Comparison of ENCODE assay signal across 9 cellular contexts in genomic region chr2:73979686-73980085, GRCh38. TPM values are rescaled to one million over a fixed set of nuclear protein-coding genes. Genes with fewer than 3 reads are reported as not detected.
DNase-seq lines count a peak whose midpoint lies in the region; ATAC-seq and TF ChIP-seq lines count a peak whose summit lies in the region.
"Had no signal": no experiment of that assay in that cellular context is flagged by ENCODE, and none has a peak within 500 bp of the region (broad histone marks: within the 10 kb centered on the region; RNA-seq: fewer than 3 reads in every experiment).

No MANE protein-coding gene starts in this region.

- H3K4me3 Mint-ChIP-seq in activated CD8-positive, alpha-beta T cell treated with anti-CD3 and anti-CD28 coated beads for 36 hours, result peak overlapping the region; percentile 72

- CTCF ChIA-PET in HCT116 (lab: Charles Lee), result no interaction called here
- CTCF ChIA-PET in activated CD8-positive, alpha-beta T cell treated with anti-CD3 and anti-CD28 coated beads for 36 hours (lab: Charles Lee), result interaction anchor here (1.0 to 1.5 kb wide), 3 partner anchors 15 to 46 kb away, joined by 3 to 4 read pairs (median 3); no protein-coding TSS in a partner anchor

- ATAC-seq in HCT116 (no peak), GM18861 (IDR thresholded peaks at IDR 0.05; ENCODE audit: unreplicated experiment) (no peak), HG03280 (IDR thresholded peaks at IDR 0.05; ENCODE audit: unreplicated experiment) (no peak)
- ATAC-seq in activated CD8-positive, alpha-beta T cell treated with anti-CD3 and anti-CD28 coated beads for 36 hours, result no peak

- peaks cover 81% of the 10 kb centered on the region for H3K4me1 Mint-ChIP-seq in activated CD8-positive, alpha-beta T cell treated with anti-CD3 and anti-CD28 coated beads for 36 hours (ENCODE audit: low read depth)

- H3K9ac ChIP-seq in BLaER1 (peak overlapping the region; percentile 77; the same call in 1 of the 2 replicates), HCT116 (ENCODE audit: low read length) (no peak overlapping the region; the same call in 1 of the 2 replicates)

- no peak for TF ChIP-seq CTCF in HCT116 (IDR thresholded peaks at IDR 0.05 in 2 of 3, conservative IDR thresholded peaks at IDR 0.05 in 1 of 3; ENCODE audit: borderline replicate concordance in 1 of 3, insufficient read depth in 1 of 3, low read depth in 2 of 3, low read length in 2 of 3)
- TF ChIP-seq CTCF in activated CD8-positive, alpha-beta T cell treated with anti-CD3 and anti-CD28 coated beads for 36 hours (IDR thresholded peaks at IDR 0.05), result no peak

- POLR2A ChIA-PET in HCT116 (lab: Charles Lee), result no interaction called here
- POLR2A ChIA-PET in activated CD8-positive, alpha-beta T cell treated with anti-CD3 and anti-CD28 coated beads for 36 hours (lab: Charles Lee), result interaction anchor here (0.8 to 1.7 kb wide), 9 partner anchors 8 to 54 kb away, joined by 3 to 6 read pairs (median 3); partner anchors contain the start of gene DGUOK

- TF ChIP-seq POLR2A in HCT116 (IDR thresholded peaks at IDR 0.05; ENCODE audit: borderline replicate concordance, extremely low read depth, insufficient read depth, insufficient read length), result no peak

- H3K9me3 Mint-ChIP-seq in activated CD8-positive, alpha-beta T cell treated with anti-CD3 and anti-CD28 coated beads for 36 hours, result no peaks in the 10 kb centered on the region

- no TSS peak for BruUV-seq in HCT116 (replicated peaks; lab: Mats Ljungman, UMichigan)

- H3K27ac Mint-ChIP-seq in activated CD8-positive, alpha-beta T cell treated with anti-CD3 and anti-CD28 coated beads for 36 hours, result peak overlapping the region; percentile 84

- no peak for TF ChIP-seq RAD21 in HCT116 (IDR thresholded peaks at IDR 0.05; ENCODE audit: low read depth)

- no peak for DNase-seq in HCT116 (ENCODE audit: low read depth, low spot score)
- DNase-seq in activated CD8-positive, alpha-beta T cell treated with anti-CD3 and anti-CD28 coated beads for 36 hours, result no peak
- DNase-seq in glomerular visceral epithelial cell (ENCODE audit: extremely low spot score), result peak; percentile 64
- no peak for DNase-seq in DMS153 treated with DMSO at 0.1 percent for 48 hours (lab: John Stamatoyannopoulos, UW; ENCODE audit: unreplicated experiment)
- DNase-seq in NCI-H2107 (lab: John Stamatoyannopoulos, UW), result no peak
- DNase-seq: stomach had no signal

- peaks cover 3% of the 10 kb centered on the region for H3K36me3 Mint-ChIP-seq in activated CD8-positive, alpha-beta T cell treated with anti-CD3 and anti-CD28 coated beads for 36 hours (ENCODE audit: low read depth)

- H4K20me1 ChIP-seq in BLaER1, result no peaks in the 10 kb centered on the region
- no peaks in the 10 kb centered on the region for H4K20me1 ChIP-seq in HCT116 (ENCODE audit: insufficient read depth)

- H3K27me3 ChIP-seq in BLaER1 (no peaks in the 10 kb centered on the region), HCT116 (ENCODE audit: insufficient read depth, low read length) (no peaks in the 10 kb centered on the region)
- H3K27me3 ChIP-seq: stomach had no signal

- no peak overlapping the region for H2AFZ ChIP-seq in HCT116 (ENCODE audit: low read depth, low read length, poor library complexity, severe bottlenecking)

- H3K27me3 Mint-ChIP-seq in activated CD8-positive, alpha-beta T cell treated with anti-CD3 and anti-CD28 coated beads for 36 hours, result no peaks in the 10 kb centered on the region

- RAD21 ChIA-PET in HCT116 (lab: Charles Lee; ENCODE audit: low non-redundant PET in 1 of 2, low total read pairs in 2 of 2, uncharacterized antibody in 2 of 2, unreplicated experiment in 2 of 2), result no interaction called here

- H3K79me2 ChIP-seq in HCT116 (ENCODE audit: insufficient read depth, low read length), result no peaks in the 10 kb centered on the region; the same call in 1 of the 2 replicates

- H3K9me2 ChIP-seq in HCT116 (ENCODE audit: insufficient read depth), result no peaks in the 10 kb centered on the region

- H3K4me2 ChIP-seq in BLaER1 (peak overlapping the region; percentile 100), HCT116 (ENCODE audit: low read length) (peak overlapping the region; percentile 96)

- H3K36me3 ChIP-seq in BLaER1, result no peaks in the 10 kb centered on the region
- H3K36me3 ChIP-seq in HCT116 (ENCODE audit: control insufficient read depth in 1 of 2, insufficient read depth in 2 of 2, low read length in 2 of 2), result no peaks in the 10 kb centered on the region
- H3K36me3 ChIP-seq: stomach had no signal

- H3K9me3 ChIP-seq in BLaER1 (no peaks in the 10 kb centered on the region), HCT116 (ENCODE audit: control insufficient read depth in 1 of 2, insufficient read depth in 1 of 2, low read depth in 1 of 2, low read length in 2 of 2) (no peaks in the 10 kb centered on the region)
- H3K9me3 ChIP-seq: stomach had no signal

- H3K27ac ChIP-seq in BLaER1 (no peak overlapping the region), HCT116 (ENCODE audit: low read depth, low read length) (no peak overlapping the region)

- peaks cover 82% of the 10 kb centered on the region for H3K4me1 ChIP-seq in BLaER1
- peaks cover 35 to 51% of the 10 kb centered on the region in 2 experiments for H3K4me1 ChIP-seq in HCT116 (ENCODE audit: control insufficient read depth in 1 of 2, insufficient read depth in 2 of 2, low read length in 2 of 2)

- intact Hi-C loops in HCT116 (cut with micrococcal nuclease), result loop anchor here (5.0 kb wide), 1 partner anchor 297 kb away; no protein-coding TSS in a partner anchor
- intact Hi-C loops in activated CD8-positive, alpha-beta T cell treated with anti-CD3 and anti-CD28 coated beads for 36 hours (cut with micrococcal nuclease), result loop anchor here (5.0 kb wide), 1 partner anchor 52 kb away; the partner anchor contains the start of gene DGUOK

- H3K4me3 ChIP-seq in BLaER1 (peak overlapping the region; percentile 67; the same call in 1 of the 2 replicates), HCT116 (replicated peaks in 1 of 2; ENCODE audit: low read depth in 1 of 2, low read length in 2 of 2) (no peak overlapping the region)
- H3K4me3 ChIP-seq: stomach had no signal

TF ChIP-seq in HCT116, 20 proteins besides CTCF, POLR2A, EP300 and RAD21:
- no peak for TF ChIP-seq YY1 (IDR thresholded peaks at IDR 0.05; ENCODE audit: extremely low read depth, insufficient replicate concordance, low read depth, low read length)
TF ChIP-seq in HCT116: peak in this region for 0.

RNA-seq across cellular contexts. Expression of gene TET3, which starts 5.0 kb away (rescaled TPM):
- total RNA-seq in HCT116 (2021; ENCODE audit: unreplicated experiment), result 15.4 TPM
- 4.0 and 4.1 TPM in 2 replicates for polyA plus RNA-seq in HCT116 (2012)
- total RNA-seq in activated CD8-positive, alpha-beta T cell treated with anti-CD3 and anti-CD28 coated beads for 36 hours, result 10 to 100 TPM; 15.5 to 16.4 TPM

RNA-seq across cellular contexts. Expression of gene DGUOK, which starts 53.0 kb away (rescaled TPM):
- 100 TPM for total RNA-seq in HCT116 (2021; ENCODE audit: unreplicated experiment)
- polyA plus RNA-seq in HCT116 (2012), result 64.2 and 88.2 TPM in 2 replicates
- 100 to 1,000 TPM in 1 of 2 experiments, 10 to 100 TPM in 1; 96.4 to 103 TPM for total RNA-seq in activated CD8-positive, alpha-beta T cell treated with anti-CD3 and anti-CD28 coated beads for 36 hours
